Comparison of ENCODE assay signal across 1 cellular context in the genomic region with DNA sequence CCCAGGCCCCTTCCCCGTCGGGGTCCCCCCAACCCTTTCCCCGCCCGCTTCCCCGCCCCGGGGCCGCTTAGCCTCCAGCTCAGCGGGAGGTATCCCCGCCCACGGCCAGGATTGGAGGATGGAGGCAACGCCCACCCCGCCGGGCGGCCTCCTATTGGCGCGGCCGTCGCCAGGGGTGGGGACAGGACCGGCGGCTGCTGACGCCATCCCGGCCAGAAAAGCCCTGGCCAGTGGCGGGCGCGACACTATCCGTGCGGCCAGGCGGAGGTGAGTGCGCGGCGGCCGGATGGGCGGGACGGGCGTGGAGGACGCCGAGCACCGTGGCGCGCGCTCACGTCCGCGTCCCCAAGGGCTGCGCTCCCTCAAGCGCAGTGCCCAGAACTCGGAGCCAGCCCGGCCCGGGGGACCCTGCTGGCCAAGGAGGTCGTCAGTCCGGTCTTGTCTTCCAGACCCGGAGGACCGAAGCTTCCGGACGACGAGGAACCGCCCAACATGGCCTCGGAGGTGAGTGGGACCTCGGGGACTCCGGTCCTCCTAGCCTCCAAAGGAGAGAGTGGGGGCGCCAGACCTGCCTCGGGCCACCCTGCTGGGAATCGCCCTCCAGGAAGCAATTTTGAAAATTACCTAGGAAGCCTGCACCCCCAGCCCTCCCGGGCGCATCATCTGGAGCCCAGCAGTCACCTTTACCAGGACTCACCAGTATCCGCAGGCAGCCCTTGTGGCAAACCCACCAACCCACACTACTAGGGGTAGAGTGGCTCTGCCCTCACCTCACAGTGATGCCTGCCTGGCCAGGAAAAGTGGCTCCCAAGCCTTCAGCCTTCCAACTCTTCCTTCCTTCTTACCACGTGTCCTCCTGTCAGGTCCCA.
A peak's percentile ranks its signal among the peaks of the same experiment; 100 is the strongest.
TF ChIP-seq lines count a peak whose summit lies in the region.

A gene (plus strand): TSS at position 230 of the 869 bp plus-strand sequence. CDS start 263 bp downstream, at position 493.

TF ChIP-seq in GM12878, 131 proteins besides CTCF, POLR2A, EP300 and RAD21 (continued from another document and continues in another):
- TF ChIP-seq TCF3 (IDR thresholded peaks at IDR 0.05; ENCODE audit: borderline replicate concordance, insufficient read depth, low read depth, low read length) = 0 out of 2 replicates have a peak, but pooled peaks have one; percentile 20
- TF ChIP-seq ETV6 (conservative IDR thresholded peaks at IDR 0.05 in 1 of 2, IDR thresholded peaks at IDR 0.05 in 1 of 2; ENCODE audit: borderline replicate concordance in 1 of 2, low read depth in 1 of 2) = no peak
- 0 out of 3 replicates have a peak, but pooled peaks have one; percentile 9 for TF ChIP-seq POU2F2 (IDR thresholded peaks at IDR 0.05; ENCODE audit: borderline replicate concordance, low read depth, low read length)
- TF ChIP-seq ASH2L (IDR thresholded peaks at IDR 0.05; ENCODE audit: borderline replicate concordance, low read depth) = no peak
- TF ChIP-seq, protein P1, sequence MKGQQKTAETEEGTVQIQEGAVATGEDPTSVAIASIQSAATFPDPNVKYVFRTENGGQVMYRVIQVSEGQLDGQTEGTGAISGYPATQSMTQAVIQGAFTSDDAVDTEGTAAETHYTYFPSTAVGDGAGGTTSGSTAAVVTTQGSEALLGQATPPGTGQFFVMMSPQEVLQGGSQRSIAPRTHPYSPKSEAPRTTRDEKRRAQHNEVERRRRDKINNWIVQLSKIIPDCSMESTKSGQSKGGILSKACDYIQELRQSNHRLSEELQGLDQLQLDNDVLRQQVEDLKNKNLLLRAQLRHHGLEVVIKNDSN (IDR thresholded peaks at IDR 0.05; ENCODE audit: borderline replicate concordance, extremely low read length, insufficient read depth, low read depth, low read length) = no peak
- no peak for TF ChIP-seq ESRRA (IDR thresholded peaks at IDR 0.05; ENCODE audit: low read length)
- TF ChIP-seq FOS (IDR thresholded peaks at IDR 0.05; ENCODE audit: borderline replicate concordance, extremely low read depth, insufficient read length) = peak; percentile 27
- TF ChIP-seq, protein P2, sequence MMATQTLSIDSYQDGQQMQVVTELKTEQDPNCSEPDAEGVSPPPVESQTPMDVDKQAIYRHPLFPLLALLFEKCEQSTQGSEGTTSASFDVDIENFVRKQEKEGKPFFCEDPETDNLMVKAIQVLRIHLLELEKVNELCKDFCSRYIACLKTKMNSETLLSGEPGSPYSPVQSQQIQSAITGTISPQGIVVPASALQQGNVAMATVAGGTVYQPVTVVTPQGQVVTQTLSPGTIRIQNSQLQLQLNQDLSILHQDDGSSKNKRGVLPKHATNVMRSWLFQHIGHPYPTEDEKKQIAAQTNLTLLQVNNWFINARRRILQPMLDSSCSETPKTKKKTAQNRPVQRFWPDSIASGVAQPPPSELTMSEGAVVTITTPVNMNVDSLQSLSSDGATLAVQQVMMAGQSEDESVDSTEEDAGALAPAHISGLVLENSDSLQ (IDR thresholded peaks at IDR 0.05) = no peak
- no peak for TF ChIP-seq PML (IDR thresholded peaks at IDR 0.05; ENCODE audit: low read length)
- TF ChIP-seq, protein P3, sequence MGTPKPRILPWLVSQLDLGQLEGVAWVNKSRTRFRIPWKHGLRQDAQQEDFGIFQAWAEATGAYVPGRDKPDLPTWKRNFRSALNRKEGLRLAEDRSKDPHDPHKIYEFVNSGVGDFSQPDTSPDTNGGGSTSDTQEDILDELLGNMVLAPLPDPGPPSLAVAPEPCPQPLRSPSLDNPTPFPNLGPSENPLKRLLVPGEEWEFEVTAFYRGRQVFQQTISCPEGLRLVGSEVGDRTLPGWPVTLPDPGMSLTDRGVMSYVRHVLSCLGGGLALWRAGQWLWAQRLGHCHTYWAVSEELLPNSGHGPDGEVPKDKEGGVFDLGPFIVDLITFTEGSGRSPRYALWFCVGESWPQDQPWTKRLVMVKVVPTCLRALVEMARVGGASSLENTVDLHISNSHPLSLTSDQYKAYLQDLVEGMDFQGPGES (IDR thresholded peaks at IDR 0.05) = peak; percentile 67; the same call in 1 of the 2 replicates
- TF ChIP-seq YBX1 (IDR thresholded peaks at IDR 0.05) = no peak
- TF ChIP-seq, protein P4, sequence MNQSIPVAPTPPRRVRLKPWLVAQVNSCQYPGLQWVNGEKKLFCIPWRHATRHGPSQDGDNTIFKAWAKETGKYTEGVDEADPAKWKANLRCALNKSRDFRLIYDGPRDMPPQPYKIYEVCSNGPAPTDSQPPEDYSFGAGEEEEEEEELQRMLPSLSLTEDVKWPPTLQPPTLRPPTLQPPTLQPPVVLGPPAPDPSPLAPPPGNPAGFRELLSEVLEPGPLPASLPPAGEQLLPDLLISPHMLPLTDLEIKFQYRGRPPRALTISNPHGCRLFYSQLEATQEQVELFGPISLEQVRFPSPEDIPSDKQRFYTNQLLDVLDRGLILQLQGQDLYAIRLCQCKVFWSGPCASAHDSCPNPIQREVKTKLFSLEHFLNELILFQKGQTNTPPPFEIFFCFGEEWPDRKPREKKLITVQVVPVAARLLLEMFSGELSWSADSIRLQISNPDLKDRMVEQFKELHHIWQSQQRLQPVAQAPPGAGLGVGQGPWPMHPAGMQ (IDR thresholded peaks at IDR 0.05; ENCODE audit: borderline replicate concordance) = no peak
- TF ChIP-seq, protein P5, sequence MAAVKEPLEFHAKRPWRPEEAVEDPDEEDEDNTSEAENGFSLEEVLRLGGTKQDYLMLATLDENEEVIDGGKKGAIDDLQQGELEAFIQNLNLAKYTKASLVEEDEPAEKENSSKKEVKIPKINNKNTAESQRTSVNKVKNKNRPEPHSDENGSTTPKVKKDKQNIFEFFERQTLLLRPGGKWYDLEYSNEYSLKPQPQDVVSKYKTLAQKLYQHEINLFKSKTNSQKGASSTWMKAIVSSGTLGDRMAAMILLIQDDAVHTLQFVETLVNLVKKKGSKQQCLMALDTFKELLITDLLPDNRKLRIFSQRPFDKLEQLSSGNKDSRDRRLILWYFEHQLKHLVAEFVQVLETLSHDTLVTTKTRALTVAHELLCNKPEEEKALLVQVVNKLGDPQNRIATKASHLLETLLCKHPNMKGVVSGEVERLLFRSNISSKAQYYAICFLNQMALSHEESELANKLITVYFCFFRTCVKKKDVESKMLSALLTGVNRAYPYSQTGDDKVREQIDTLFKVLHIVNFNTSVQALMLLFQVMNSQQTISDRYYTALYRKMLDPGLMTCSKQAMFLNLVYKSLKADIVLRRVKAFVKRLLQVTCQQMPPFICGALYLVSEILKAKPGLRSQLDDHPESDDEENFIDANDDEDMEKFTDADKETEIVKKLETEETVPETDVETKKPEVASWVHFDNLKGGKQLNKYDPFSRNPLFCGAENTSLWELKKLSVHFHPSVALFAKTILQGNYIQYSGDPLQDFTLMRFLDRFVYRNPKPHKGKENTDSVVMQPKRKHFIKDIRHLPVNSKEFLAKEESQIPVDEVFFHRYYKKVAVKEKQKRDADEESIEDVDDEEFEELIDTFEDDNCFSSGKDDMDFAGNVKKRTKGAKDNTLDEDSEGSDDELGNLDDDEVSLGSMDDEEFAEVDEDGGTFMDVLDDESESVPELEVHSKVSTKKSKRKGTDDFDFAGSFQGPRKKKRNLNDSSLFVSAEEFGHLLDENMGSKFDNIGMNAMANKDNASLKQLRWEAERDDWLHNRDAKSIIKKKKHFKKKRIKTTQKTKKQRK (IDR thresholded peaks at IDR 0.05; ENCODE audit: low read depth, low read length) = no peak
- no peak for TF ChIP-seq CBX5 (IDR thresholded peaks at IDR 0.05; ENCODE audit: low read depth)
- TF ChIP-seq, protein P6, sequence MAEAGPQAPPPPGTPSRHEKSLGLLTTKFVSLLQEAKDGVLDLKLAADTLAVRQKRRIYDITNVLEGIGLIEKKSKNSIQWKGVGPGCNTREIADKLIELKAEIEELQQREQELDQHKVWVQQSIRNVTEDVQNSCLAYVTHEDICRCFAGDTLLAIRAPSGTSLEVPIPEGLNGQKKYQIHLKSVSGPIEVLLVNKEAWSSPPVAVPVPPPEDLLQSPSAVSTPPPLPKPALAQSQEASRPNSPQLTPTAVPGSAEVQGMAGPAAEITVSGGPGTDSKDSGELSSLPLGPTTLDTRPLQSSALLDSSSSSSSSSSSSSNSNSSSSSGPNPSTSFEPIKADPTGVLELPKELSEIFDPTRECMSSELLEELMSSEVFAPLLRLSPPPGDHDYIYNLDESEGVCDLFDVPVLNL (IDR thresholded peaks at IDR 0.05; ENCODE audit: low read depth, low read length) = no peak
- TF ChIP-seq JUNB (IDR thresholded peaks at IDR 0.05) = no peak
- peak; percentile 63 for TF ChIP-seq NR2F1 (conservative IDR thresholded peaks at IDR 0.05)
- no peak for TF ChIP-seq MTA2 (IDR thresholded peaks at IDR 0.05; ENCODE audit: low read depth)
- TF ChIP-seq, protein P7, sequence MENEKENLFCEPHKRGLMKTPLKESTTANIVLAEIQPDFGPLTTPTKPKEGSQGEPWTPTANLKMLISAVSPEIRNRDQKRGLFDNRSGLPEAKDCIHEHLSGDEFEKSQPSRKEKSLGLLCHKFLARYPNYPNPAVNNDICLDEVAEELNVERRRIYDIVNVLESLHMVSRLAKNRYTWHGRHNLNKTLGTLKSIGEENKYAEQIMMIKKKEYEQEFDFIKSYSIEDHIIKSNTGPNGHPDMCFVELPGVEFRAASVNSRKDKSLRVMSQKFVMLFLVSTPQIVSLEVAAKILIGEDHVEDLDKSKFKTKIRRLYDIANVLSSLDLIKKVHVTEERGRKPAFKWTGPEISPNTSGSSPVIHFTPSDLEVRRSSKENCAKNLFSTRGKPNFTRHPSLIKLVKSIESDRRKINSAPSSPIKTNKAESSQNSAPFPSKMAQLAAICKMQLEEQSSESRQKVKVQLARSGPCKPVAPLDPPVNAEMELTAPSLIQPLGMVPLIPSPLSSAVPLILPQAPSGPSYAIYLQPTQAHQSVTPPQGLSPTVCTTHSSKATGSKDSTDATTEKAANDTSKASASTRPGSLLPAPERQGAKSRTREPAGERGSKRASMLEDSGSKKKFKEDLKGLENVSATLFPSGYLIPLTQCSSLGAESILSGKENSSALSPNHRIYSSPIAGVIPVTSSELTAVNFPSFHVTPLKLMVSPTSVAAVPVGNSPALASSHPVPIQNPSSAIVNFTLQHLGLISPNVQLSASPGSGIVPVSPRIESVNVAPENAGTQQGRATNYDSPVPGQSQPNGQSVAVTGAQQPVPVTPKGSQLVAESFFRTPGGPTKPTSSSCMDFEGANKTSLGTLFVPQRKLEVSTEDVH (IDR thresholded peaks at IDR 0.05; ENCODE audit: low read depth, partially characterized antibody) = no peak
- TF ChIP-seq, protein P8, sequence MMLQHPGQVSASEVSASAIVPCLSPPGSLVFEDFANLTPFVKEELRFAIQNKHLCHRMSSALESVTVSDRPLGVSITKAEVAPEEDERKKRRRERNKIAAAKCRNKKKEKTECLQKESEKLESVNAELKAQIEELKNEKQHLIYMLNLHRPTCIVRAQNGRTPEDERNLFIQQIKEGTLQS (IDR thresholded peaks at IDR 0.05; ENCODE audit: borderline replicate concordance, extremely low read depth, low read depth, low read length) = no peak
- TF ChIP-seq MYC (IDR thresholded peaks at IDR 0.05; ENCODE audit: insufficient read depth, insufficient read length, insufficient replicate concordance, low read length, severe bottlenecking) = no peak
- TF ChIP-seq, protein P9, sequence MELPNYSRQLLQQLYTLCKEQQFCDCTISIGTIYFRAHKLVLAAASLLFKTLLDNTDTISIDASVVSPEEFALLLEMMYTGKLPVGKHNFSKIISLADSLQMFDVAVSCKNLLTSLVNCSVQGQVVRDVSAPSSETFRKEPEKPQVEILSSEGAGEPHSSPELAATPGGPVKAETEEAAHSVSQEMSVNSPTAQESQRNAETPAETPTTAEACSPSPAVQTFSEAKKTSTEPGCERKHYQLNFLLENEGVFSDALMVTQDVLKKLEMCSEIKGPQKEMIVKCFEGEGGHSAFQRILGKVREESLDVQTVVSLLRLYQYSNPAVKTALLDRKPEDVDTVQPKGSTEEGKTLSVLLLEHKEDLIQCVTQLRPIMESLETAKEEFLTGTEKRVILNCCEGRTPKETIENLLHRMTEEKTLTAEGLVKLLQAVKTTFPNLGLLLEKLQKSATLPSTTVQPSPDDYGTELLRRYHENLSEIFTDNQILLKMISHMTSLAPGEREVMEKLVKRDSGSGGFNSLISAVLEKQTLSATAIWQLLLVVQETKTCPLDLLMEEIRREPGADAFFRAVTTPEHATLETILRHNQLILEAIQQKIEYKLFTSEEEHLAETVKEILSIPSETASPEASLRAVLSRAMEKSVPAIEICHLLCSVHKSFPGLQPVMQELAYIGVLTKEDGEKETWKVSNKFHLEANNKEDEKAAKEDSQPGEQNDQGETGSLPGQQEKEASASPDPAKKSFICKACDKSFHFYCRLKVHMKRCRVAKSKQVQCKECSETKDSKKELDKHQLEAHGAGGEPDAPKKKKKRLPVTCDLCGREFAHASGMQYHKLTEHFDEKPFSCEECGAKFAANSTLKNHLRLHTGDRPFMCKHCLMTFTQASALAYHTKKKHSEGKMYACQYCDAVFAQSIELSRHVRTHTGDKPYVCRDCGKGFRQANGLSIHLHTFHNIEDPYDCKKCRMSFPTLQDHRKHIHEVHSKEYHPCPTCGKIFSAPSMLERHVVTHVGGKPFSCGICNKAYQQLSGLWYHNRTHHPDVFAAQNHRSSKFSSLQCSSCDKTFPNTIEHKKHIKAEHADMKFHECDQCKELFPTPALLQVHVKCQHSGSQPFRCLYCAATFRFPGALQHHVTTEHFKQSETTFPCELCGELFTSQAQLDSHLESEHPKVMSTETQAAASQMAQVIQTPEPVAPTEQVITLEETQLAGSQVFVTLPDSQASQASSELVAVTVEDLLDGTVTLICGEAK (IDR thresholded peaks at IDR 0.05; ENCODE audit: borderline replicate concordance) = no peak
- no peak for TF ChIP-seq IRF4 (IDR thresholded peaks at IDR 0.05; ENCODE audit: low read depth, low read length)
- TF ChIP-seq MEF2A (IDR thresholded peaks at IDR 0.05; ENCODE audit: insufficient read depth, low read depth, low read length) = no peak
- no peak; the same call in 1 of the 2 replicates for TF ChIP-seq HCFC1 (IDR thresholded peaks at IDR 0.05; ENCODE audit: low read length)
- no peak for TF ChIP-seq SRF (IDR thresholded peaks at IDR 0.05; ENCODE audit: low read depth in 2 of 2, low read length in 2 of 2)
- no peak for TF ChIP-seq SMC3 (IDR thresholded peaks at IDR 0.05; ENCODE audit: borderline replicate concordance, low read length)
- TF ChIP-seq, protein P10, sequence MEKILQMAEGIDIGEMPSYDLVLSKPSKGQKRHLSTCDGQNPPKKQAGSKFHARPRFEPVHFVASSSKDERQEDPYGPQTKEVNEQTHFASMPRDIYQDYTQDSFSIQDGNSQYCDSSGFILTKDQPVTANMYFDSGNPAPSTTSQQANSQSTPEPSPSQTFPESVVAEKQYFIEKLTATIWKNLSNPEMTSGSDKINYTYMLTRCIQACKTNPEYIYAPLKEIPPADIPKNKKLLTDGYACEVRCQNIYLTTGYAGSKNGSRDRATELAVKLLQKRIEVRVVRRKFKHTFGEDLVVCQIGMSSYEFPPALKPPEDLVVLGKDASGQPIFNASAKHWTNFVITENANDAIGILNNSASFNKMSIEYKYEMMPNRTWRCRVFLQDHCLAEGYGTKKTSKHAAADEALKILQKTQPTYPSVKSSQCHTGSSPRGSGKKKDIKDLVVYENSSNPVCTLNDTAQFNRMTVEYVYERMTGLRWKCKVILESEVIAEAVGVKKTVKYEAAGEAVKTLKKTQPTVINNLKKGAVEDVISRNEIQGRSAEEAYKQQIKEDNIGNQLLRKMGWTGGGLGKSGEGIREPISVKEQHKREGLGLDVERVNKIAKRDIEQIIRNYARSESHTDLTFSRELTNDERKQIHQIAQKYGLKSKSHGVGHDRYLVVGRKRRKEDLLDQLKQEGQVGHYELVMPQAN (conservative IDR thresholded peaks at IDR 0.05) = peak; percentile 89
- TF ChIP-seq MYB (IDR thresholded peaks at IDR 0.05; ENCODE audit: borderline replicate concordance, low read depth, low read length) = no peak
- no peak; the same call in 1 of the 2 replicates for TF ChIP-seq SMAD5 (IDR thresholded peaks at IDR 0.05; ENCODE audit: low read depth)
- TF ChIP-seq KLF5 (IDR thresholded peaks at IDR 0.05; ENCODE audit: partially characterized antibody) = peak; percentile 31
